In the genomic region with DNA sequence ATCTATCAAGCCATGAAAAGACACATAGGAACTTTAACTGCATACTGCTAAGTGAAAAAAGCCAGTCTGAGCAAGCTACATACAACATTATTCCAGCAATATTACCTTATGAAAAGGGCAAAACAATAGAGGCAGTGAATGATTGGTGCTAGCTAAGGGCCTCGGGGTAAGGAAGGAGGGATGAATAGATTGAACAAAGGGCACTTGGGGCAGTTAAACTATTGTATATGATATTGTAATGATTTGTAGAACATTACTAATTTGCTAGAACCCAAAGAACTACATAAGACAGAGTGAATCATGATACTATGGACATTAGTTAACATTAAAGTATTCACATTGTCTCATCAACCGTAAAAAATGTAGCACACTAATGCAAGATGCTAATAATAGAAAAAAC, we compare ENCODE assay signal across 23 cellular contexts.
DNase-seq lines count a peak whose midpoint lies in the region; FAIRE-seq and TF ChIP-seq lines count a peak whose summit lies in the region.
"Had no signal": no experiment of that assay in that cellular context is flagged by ENCODE, and none has a peak within 500 bp of the region (broad histone marks: within the 10 kb centered on the region; RNA-seq: fewer than 3 reads in every experiment).

No MANE protein-coding gene starts in this region.

- H4K20me1 ChIP-seq in mammary epithelial cell (ENCODE audit: insufficient read depth, low read length) (no peaks in the 10 kb centered on the region), keratinocyte (ENCODE audit: control insufficient read depth, extremely low read depth, insufficient read depth, low read length) (no peaks in the 10 kb centered on the region)
- H4K20me1 ChIP-seq: BLaER1 treated with 17β-estradiol and CSF1 and Interleukin-3, amounts not matched to agents 10 nM and 100 nM had no signal

- DNase-seq in mammary epithelial cell, result peak; percentile 6
- DNase-seq in MCF 10A (ENCODE audit: unreplicated experiment), result no peak
- DNase-seq in fibroblast of mammary gland (ENCODE audit: low read depth), result peak; percentile 6
- peak; percentile 4 for DNase-seq in keratinocyte (ENCODE audit: low read depth, low spot score)
- no peak for DNase-seq in type B pancreatic cell (ENCODE audit: extremely low spot score, unreplicated experiment)
- DNase-seq in stimulated activated naive CD4-positive, alpha-beta T cell (lab: John Stamatoyannopoulos, UW), result no peak
- DNase-seq in kidney, result no peak
- DNase-seq: AML-193; Caco-2; Calu3; CD4-positive, alpha-beta T cell; CD8-positive, alpha-beta T cell; DMS79 treated with DMSO at 0.1 percent for 48 hours; GF-D8 had no signal

- H3K9me1 ChIP-seq in keratinocyte (ENCODE audit: control insufficient read depth, extremely low read depth, insufficient read depth, low read length), result no peaks in the 10 kb centered on the region

- no peaks in the 10 kb centered on the region for H3K27me3 ChIP-seq in mammary epithelial cell (ENCODE audit: insufficient read depth, low read length)
- H3K27me3 ChIP-seq in keratinocyte (ENCODE audit: control insufficient read depth, extremely low read depth, insufficient read depth, low read length), result no peaks in the 10 kb centered on the region
- H3K27me3 ChIP-seq: BLaER1 treated with 17β-estradiol and CSF1 and Interleukin-3, amounts not matched to agents 10 nM and 100 nM had no signal

- H3K4me3 ChIP-seq in mammary epithelial cell (replicated peaks in 1 of 3; ENCODE audit: insufficient read depth in 1 of 3, low read depth in 2 of 3, low read length in 3 of 3) (no peak overlapping the region), fibroblast of mammary gland (ENCODE audit: control insufficient read depth, low read depth, low read length) (no peak overlapping the region), keratinocyte (ENCODE audit: control insufficient read depth in 2 of 3, extremely low read depth in 1 of 3, insufficient read depth in 2 of 3, low read depth in 1 of 3, low read length in 3 of 3) (no peak overlapping the region), kidney (ENCODE audit: low read length in 2 of 2) (no peak overlapping the region)
- H3K4me3 ChIP-seq: A549; BLaER1 treated with 17β-estradiol and CSF1 and Interleukin-3, amounts not matched to agents 10 nM and 100 nM had no signal

- H2AFZ ChIP-seq in mammary epithelial cell (ENCODE audit: low read depth, low read length) (no peak overlapping the region), keratinocyte (ENCODE audit: control insufficient read depth, low read length) (no peak overlapping the region)

- H3K4me2 ChIP-seq in mammary epithelial cell (ENCODE audit: insufficient read depth, low read depth, low read length), result no peak overlapping the region
- no peak overlapping the region for H3K4me2 ChIP-seq in keratinocyte (ENCODE audit: control insufficient read depth, extremely low read depth, insufficient read depth, low read depth, low read length)
- H3K4me2 ChIP-seq: A549; BLaER1 treated with 17β-estradiol and CSF1 and Interleukin-3, amounts not matched to agents 10 nM and 100 nM had no signal

- BruUV-seq in mammary epithelial cell (replicated peaks; lab: Mats Ljungman, UMichigan) (no TSS peak), MCF 10A (replicated peaks; lab: Mats Ljungman, UMichigan) (no TSS peak)

- WGBS in mammary epithelial cell (ENCODE audit: low coverage, missing lambda C conversion rate), result 69% methylated on average over 2 of the region's 2 CpGs

- H3K27ac ChIP-seq in mammary epithelial cell (ENCODE audit: insufficient read depth, low read depth, low read length) (no peak overlapping the region), keratinocyte (ENCODE audit: control insufficient read depth, insufficient read depth, low read length) (no peak overlapping the region), kidney (ENCODE audit: low read depth in 2 of 2, low read length in 2 of 2) (no peak overlapping the region)
- H3K27ac ChIP-seq: 22Rv1; A549; BLaER1 treated with 17β-estradiol and CSF1 and Interleukin-3, amounts not matched to agents 10 nM and 100 nM; C4-2B had no signal

- in situ Hi-C loops in mammary epithelial cell (cut with MboI; ENCODE audit: low sequenced_read_pairs in 2 of 2), result no loop called here

- TF ChIP-seq CTCF in mammary epithelial cell (conservative IDR thresholded peaks at IDR 0.05 in 1 of 2, IDR thresholded peaks at IDR 0.05 in 1 of 2; ENCODE audit: extremely low read depth in 1 of 2, insufficient read depth in 1 of 2, low read depth in 1 of 2, low read length in 2 of 2) (no peak), MCF 10A (IDR thresholded peaks at IDR 0.05; ENCODE audit: unreplicated experiment) (no peak), fibroblast of mammary gland (conservative IDR thresholded peaks at IDR 0.05; ENCODE audit: control insufficient read depth, insufficient read depth, low read depth, low read length) (no peak), keratinocyte (optimal IDR thresholded peaks at IDR 0.05 in 1 of 3, IDR thresholded peaks at IDR 0.05 in 1 of 3, conservative IDR thresholded peaks at IDR 0.05 in 1 of 3; ENCODE audit: extremely low read depth in 1 of 3, insufficient read depth in 2 of 3, low read length in 3 of 3) (no peak), type B pancreatic cell (conservative IDR thresholded peaks at IDR 0.05) (no peak), kidney (IDR thresholded peaks at IDR 0.05; ENCODE audit: borderline replicate concordance, extremely low read depth, insufficient read depth) (no peak)

- H3K36me3 Mint-ChIP-seq in MCF 10A (ENCODE audit: insufficient read depth, unreplicated experiment), result no peaks in the 10 kb centered on the region
- H3K36me3 Mint-ChIP-seq in type B pancreatic cell, result no peaks in the 10 kb centered on the region
- H3K36me3 Mint-ChIP-seq: CD8-positive, alpha-beta T cell had no signal

- CTCF ChIA-PET in mammary epithelial cell (lab: Charles Lee; ENCODE audit: low non-redundant PET), result no interaction called here
- CTCF ChIA-PET in MCF 10A (lab: Yijun Ruan, JAX), result no interaction called here

- H3K9me3 ChIP-seq in mammary epithelial cell (replicated peaks; ENCODE audit: insufficient read depth, low read length) (no peaks in the 10 kb centered on the region), keratinocyte (ENCODE audit: control insufficient read depth, low read depth, low read length) (no peaks in the 10 kb centered on the region), kidney (ENCODE audit: control insufficient read depth in 1 of 2, low read length in 2 of 2) (peaks cover 0 to 1% of the 10 kb centered on the region in 2 donors)
- H3K9me3 ChIP-seq: A549 had no signal

- no peak overlapping the region for H3K27ac Mint-ChIP-seq in MCF 10A (ENCODE audit: low read depth, unreplicated experiment)
- H3K27ac Mint-ChIP-seq in type B pancreatic cell, result no peak overlapping the region
- H3K27ac Mint-ChIP-seq: B cell; CD4-positive, alpha-beta T cell; CD8-positive, alpha-beta T cell had no signal

- POLR2A ChIA-PET in MCF 10A (lab: Yijun Ruan, JAX), result interaction anchor here (1.3 kb wide), 1 partner anchor 86 kb away, joined by 4 read pairs; no protein-coding TSS in a partner anchor

- no peaks in the 10 kb centered on the region for H3K79me2 ChIP-seq in mammary epithelial cell (ENCODE audit: insufficient read depth, low read length)
- no peaks in the 10 kb centered on the region for H3K79me2 ChIP-seq in keratinocyte (ENCODE audit: control insufficient read depth, insufficient read depth, low read length)

- peaks cover 3% of the 10 kb centered on the region for H3K9me3 Mint-ChIP-seq in MCF 10A (ENCODE audit: unreplicated experiment)
- H3K9me3 Mint-ChIP-seq in type B pancreatic cell, result no peaks in the 10 kb centered on the region

- no peaks in the 10 kb centered on the region for H3K4me1 ChIP-seq in mammary epithelial cell (ENCODE audit: insufficient read depth, low read length)
- H3K4me1 ChIP-seq in keratinocyte (ENCODE audit: control insufficient read depth, extremely low read depth, insufficient read depth, low read length), result no peaks in the 10 kb centered on the region
- no peaks in the 10 kb centered on the region for H3K4me1 ChIP-seq in kidney (ENCODE audit: control insufficient read depth in 1 of 2, insufficient read depth in 1 of 2, low read depth in 1 of 2, low read length in 2 of 2)
- H3K4me1 ChIP-seq: A549; BLaER1 treated with 17β-estradiol and CSF1 and Interleukin-3, amounts not matched to agents 10 nM and 100 nM; Caco-2 had no signal

- H3K36me3 ChIP-seq in mammary epithelial cell (ENCODE audit: insufficient read depth, low read length), result no peaks in the 10 kb centered on the region
- H3K36me3 ChIP-seq in keratinocyte (ENCODE audit: control insufficient read depth in 2 of 2, extremely low read depth in 1 of 2, insufficient read depth in 2 of 2, low read length in 2 of 2), result no peaks in the 10 kb centered on the region
- no peaks in the 10 kb centered on the region for H3K36me3 ChIP-seq in kidney (ENCODE audit: control insufficient read depth in 1 of 2, insufficient read depth in 2 of 2, low read length in 2 of 2)
- H3K36me3 ChIP-seq: BLaER1 treated with 17β-estradiol and CSF1 and Interleukin-3, amounts not matched to agents 10 nM and 100 nM had no signal

- dilution Hi-C loops in mammary epithelial cell (cut with HindIII; ENCODE audit: low sequenced_read_pairs) (no loop called here), keratinocyte (cut with MboI; ENCODE audit: extremely low pct_ligation_motif_present, low sequenced_read_pairs) (no loop called here)

- intact Hi-C loops in mammary epithelial cell (cut with micrococcal nuclease), result no loop called here
- intact Hi-C loops in MCF 10A (cut with micrococcal nuclease), result no loop called here
- intact Hi-C loops in kidney (cut with DNase I), result no loop called here

- no peaks in the 10 kb centered on the region for H3K27me3 Mint-ChIP-seq in MCF 10A (ENCODE audit: insufficient read depth, unreplicated experiment)
- no peaks in the 10 kb centered on the region for H3K27me3 Mint-ChIP-seq in type B pancreatic cell
- H3K27me3 Mint-ChIP-seq: B cell; CD4-positive, alpha-beta T cell had no signal

- FAIRE-seq in keratinocyte (lab: Jason Lieb, UNC) (no peak), kidney (lab: Jason Lieb, UNC) (no peak)
- FAIRE-seq: A549, D721Med, G401.6, GM12891, GM19239 had no signal

- H3K4me3 Mint-ChIP-seq in MCF 10A (ENCODE audit: unreplicated experiment), result no peak overlapping the region
- H3K4me3 Mint-ChIP-seq in type B pancreatic cell, result no peak overlapping the region
- H3K4me3 Mint-ChIP-seq: B cell; CD4-positive, alpha-beta T cell; CD8-positive, alpha-beta T cell had no signal

- H3K4me1 Mint-ChIP-seq in MCF 10A (ENCODE audit: insufficient read depth, unreplicated experiment) (no peaks in the 10 kb centered on the region), type B pancreatic cell (ENCODE audit: unreplicated experiment) (no peaks in the 10 kb centered on the region)
- H3K4me1 Mint-ChIP-seq: B cell had no signal

- H3K9ac ChIP-seq in mammary epithelial cell (ENCODE audit: insufficient read depth, low read length) (no peak overlapping the region), keratinocyte (ENCODE audit: control insufficient read depth, extremely low read depth, insufficient read depth, low read length) (no peak overlapping the region), kidney (ENCODE audit: low read length in 2 of 2) (no peak overlapping the region)
- H3K9ac ChIP-seq: BLaER1 treated with 17β-estradiol and CSF1 and Interleukin-3, amounts not matched to agents 10 nM and 100 nM had no signal

Comparison
In these comparisons a context has a peak if more than half of its experiments do, and no peak if none do; other contexts are left out.
1. DNase-seq: peak in mammary epithelial cell (single experiment), fibroblast of mammary gland (single experiment) and keratinocyte (single experiment); none in MCF 10A (single experiment), type B pancreatic cell (single experiment), stimulated activated naive CD4-positive, alpha-beta T cell (0 of 6) and kidney (single experiment).